In genomic region chrX:10017866-10018265, GRCh38 we compare ENCODE assay signal across 8 cellular contexts. TPM values are rescaled to one million over a fixed set of nuclear protein-coding genes. Genes with fewer than 3 reads are reported as not detected.
DNase-seq lines count a peak whose midpoint lies in the region; ATAC-seq, FAIRE-seq and TF ChIP-seq lines count a peak whose summit lies in the region.

No MANE protein-coding gene starts in this region.

- intact Hi-C loops in endothelial cell of umbilical vein (cut with micrococcal nuclease): loop anchor here (1.0 kb wide), 1 partner anchor 30 kb away; no protein-coding TSS in a partner anchor

- no peak for ATAC-seq in GM23338
- ATAC-seq in HG02981 (IDR thresholded peaks at IDR 0.05; ENCODE audit: unreplicated experiment): no peak

- no peaks in the 10 kb centered on the region for H3K9me2 ChIP-seq in GM23338 (ENCODE audit: insufficient read depth)

- H3K9me1 ChIP-seq in endothelial cell of umbilical vein (replicated peaks; ENCODE audit: control insufficient read depth, extremely low read depth, insufficient read depth, low read length): no peaks in the 10 kb centered on the region

- DNase-seq in GM23338 (ENCODE audit: low spot score) (peak; percentile 40), NCI-H69 (lab: John Stamatoyannopoulos, UW) (peak; percentile 56), endothelial cell of umbilical vein (ENCODE audit: low read depth, low spot score) (peak; percentile 48), renal cortical epithelial cell (ENCODE audit: low read depth) (peak; percentile 90), GM12892 (ENCODE audit: insufficient read length) (no peak), ecto neural progenitor cell (ENCODE audit: low spot score) (no peak)
- DNase-seq in activated CD4-positive, alpha-beta T cell treated with anti-CD3 and anti-CD28 coated beads, Interleukin-2, amount 10 ng/mL, durations not matched to agents 7 days and 5 days: no peak

- TF ChIP-seq CTCF in GM23338 (conservative IDR thresholded peaks at IDR 0.05; ENCODE audit: low read depth in 2 of 2) (no peak), endothelial cell of umbilical vein (IDR thresholded peaks at IDR 0.05; ENCODE audit: extremely low read depth in 1 of 2, insufficient read depth in 1 of 2, low read depth in 1 of 2, low read length in 2 of 2) (no peak)

- no peaks in the 10 kb centered on the region for H3F3A ChIP-seq in GM23338 (replicated peaks; ENCODE audit: low read depth)

- H3K9ac ChIP-seq in endothelial cell of umbilical vein (replicated peaks; ENCODE audit: extremely low read depth, insufficient read depth, low read length): peak overlapping the region; percentile 96

- FAIRE-seq in endothelial cell of umbilical vein (lab: Jason Lieb, UNC): no peak
- FAIRE-seq in GM12892 (lab: Jason Lieb, UNC): no peak

- peaks cover 61% of the 10 kb centered on the region for H3K79me2 ChIP-seq in GM23338 (replicated peaks; ENCODE audit: insufficient read depth)
- H3K79me2 ChIP-seq in endothelial cell of umbilical vein (ENCODE audit: control insufficient read depth, insufficient read depth, low read length): peaks cover 69% of the 10 kb centered on the region

- TF ChIP-seq POLR2A in endothelial cell of umbilical vein (IDR thresholded peaks at IDR 0.05; ENCODE audit: low read depth, low read length): no peak
- TF ChIP-seq POLR2A in GM12892 (IDR thresholded peaks at IDR 0.05; ENCODE audit: low read depth, low read length): no peak

- CTCF ChIA-PET in endothelial cell of umbilical vein (lab: Charles Lee): interaction anchor here (0.7 to 1.5 kb wide), 3 partner anchors 21 to 102 kb away, joined by 3 to 6 read pairs (median 3); no protein-coding TSS in a partner anchor
- CTCF ChIA-PET in activated CD4-positive, alpha-beta T cell treated with anti-CD3 and anti-CD28 coated beads, Interleukin-2, amount 10 ng/mL, durations not matched to agents 7 days and 5 days (lab: Charles Lee): interaction anchor here (0.7 kb wide), 1 partner anchor 868 kb away, joined by 3 read pairs; no protein-coding TSS in a partner anchor

- H3K27me3 ChIP-seq in GM23338 (ENCODE audit: insufficient read depth): no peaks in the 10 kb centered on the region
- H3K27me3 ChIP-seq in endothelial cell of umbilical vein (ENCODE audit: control insufficient read depth in 2 of 2, insufficient read depth in 2 of 2, low read length in 2 of 2): no peaks in the 10 kb centered on the region

- H3K36me3 ChIP-seq in GM23338 (ENCODE audit: insufficient read depth) (no peaks in the 10 kb centered on the region), endothelial cell of umbilical vein (ENCODE audit: control insufficient read depth in 2 of 2, extremely low read depth in 1 of 2, insufficient read depth in 2 of 2, low read length in 2 of 2) (no peaks in the 10 kb centered on the region)

- no peaks in the 10 kb centered on the region for H3K9me3 ChIP-seq in endothelial cell of umbilical vein (replicated peaks; ENCODE audit: control insufficient read depth, insufficient read depth, low read length)

- H3K27ac ChIP-seq in GM23338 (ENCODE audit: low read depth) (peak overlapping the region; percentile 13; the same call in 1 of the 2 replicates), endothelial cell of umbilical vein (ENCODE audit: insufficient read depth, low read depth, low read length) (peak overlapping the region; percentile 94)

- peak overlapping the region; percentile 46; the same call in 1 of the 3 replicates for H3K4me3 Mint-ChIP-seq in GM23338
- H3K4me3 Mint-ChIP-seq in activated CD4-positive, alpha-beta T cell treated with anti-CD3 and anti-CD28 coated beads, Interleukin-2, amount 10 ng/mL, durations not matched to agents 7 days and 5 days: no peak overlapping the region

- POLR2A ChIA-PET in endothelial cell of umbilical vein (lab: Charles Lee): interaction anchor here (0.6 kb wide), 1 partner anchor 18 kb away, joined by 9 read pairs; no protein-coding TSS in a partner anchor
- POLR2A ChIA-PET in activated CD4-positive, alpha-beta T cell treated with anti-CD3 and anti-CD28 coated beads, Interleukin-2, amount 10 ng/mL, durations not matched to agents 7 days and 5 days (lab: Charles Lee): no interaction called here

- H3K4me1 ChIP-seq in GM23338 (ENCODE audit: insufficient read depth) (peaks cover 13% of the 10 kb centered on the region), endothelial cell of umbilical vein (ENCODE audit: control insufficient read depth, extremely low read depth, insufficient read depth, low read length) (peaks cover 50% of the 10 kb centered on the region)

- dilution Hi-C loops in endothelial cell of umbilical vein (cut with MboI; ENCODE audit: extremely low pct_ligation_motif_present, low sequenced_read_pairs): no loop called here

- peaks cover 7% of the 10 kb centered on the region; the same call in 2 of the 3 replicates for H3K9me3 Mint-ChIP-seq in GM23338
- H3K9me3 Mint-ChIP-seq in activated CD4-positive, alpha-beta T cell treated with anti-CD3 and anti-CD28 coated beads, Interleukin-2, amount 10 ng/mL, durations not matched to agents 7 days and 5 days: no peaks in the 10 kb centered on the region

- H3K4me2 ChIP-seq in GM23338 (peak overlapping the region; percentile 80), endothelial cell of umbilical vein (ENCODE audit: insufficient read depth, low read length) (peak overlapping the region; percentile 94)

- H4K20me1 ChIP-seq in GM23338 (replicated peaks; ENCODE audit: insufficient read depth): no peaks in the 10 kb centered on the region; the same call in 1 of the 2 replicates
- H4K20me1 ChIP-seq in endothelial cell of umbilical vein (replicated peaks; ENCODE audit: control insufficient read depth, extremely low read depth, insufficient read depth, low read length): no peaks in the 10 kb centered on the region

- 0 out of 2 replicates have a peak overlapping the region, but pooled peaks have one; percentile 69 for H3K27ac Mint-ChIP-seq in GM23338
- no peak overlapping the region for H3K27ac Mint-ChIP-seq in activated CD4-positive, alpha-beta T cell treated with anti-CD3 and anti-CD28 coated beads, Interleukin-2, amount 10 ng/mL, durations not matched to agents 7 days and 5 days

- peaks cover 17% of the 10 kb centered on the region for H3K36me3 Mint-ChIP-seq in GM23338 (ENCODE audit: low read depth)
- no peaks in the 10 kb centered on the region for H3K36me3 Mint-ChIP-seq in activated CD4-positive, alpha-beta T cell treated with anti-CD3 and anti-CD28 coated beads, Interleukin-2, amount 10 ng/mL, durations not matched to agents 7 days and 5 days (ENCODE audit: low read depth)

- H3K27me3 Mint-ChIP-seq in GM23338 (ENCODE audit: insufficient read depth, low read depth, poor library complexity): peaks cover 4% of the 10 kb centered on the region
- H3K27me3 Mint-ChIP-seq in activated CD4-positive, alpha-beta T cell treated with anti-CD3 and anti-CD28 coated beads, Interleukin-2, amount 10 ng/mL, durations not matched to agents 7 days and 5 days: peaks cover 6% of the 10 kb centered on the region

- peaks cover 37% of the 10 kb centered on the region for H3K4me1 Mint-ChIP-seq in GM23338
- H3K4me1 Mint-ChIP-seq in activated CD4-positive, alpha-beta T cell treated with anti-CD3 and anti-CD28 coated beads, Interleukin-2, amount 10 ng/mL, durations not matched to agents 7 days and 5 days: peaks cover 5% of the 10 kb centered on the region

- no TSS peak for BruUV-seq in endothelial cell of umbilical vein (replicated peaks; lab: Mats Ljungman, UMichigan)

- H2AFZ ChIP-seq in GM23338 (no peak overlapping the region), endothelial cell of umbilical vein (ENCODE audit: low read depth, low read length) (no peak overlapping the region)

- H3K4me3 ChIP-seq in GM23338 (peak overlapping the region; percentile 63; the same call in 1 of the 2 replicates), endothelial cell of umbilical vein (replicated peaks in 1 of 3; ENCODE audit: insufficient read depth in 1 of 3, low read depth in 1 of 3, low read length in 3 of 3) (peak overlapping the region in 1 of 3 experiments; percentile 89)

TF ChIP-seq in GM23338, 12 proteins besides CTCF, POLR2A, EP300 and RAD21:
- no peak for TF ChIP-seq ETS1 (IDR thresholded peaks at IDR 0.05)

TF ChIP-seq in endothelial cell of umbilical vein, 7 proteins besides CTCF, POLR2A, EP300 and RAD21:
- TF ChIP-seq JUN (IDR thresholded peaks at IDR 0.05; ENCODE audit: borderline replicate concordance, insufficient read depth, insufficient read length, low read depth) (no peak), POLR2AphosphoS5 (IDR thresholded peaks at IDR 0.05; ENCODE audit: insufficient read depth, low read depth, low read length) (no peak), FOS (IDR thresholded peaks at IDR 0.05; ENCODE audit: borderline replicate concordance, insufficient read depth, low read length) (peak; percentile 4), MAX (IDR thresholded peaks at IDR 0.05; ENCODE audit: insufficient read depth, insufficient read length) (no peak), MYC (IDR thresholded peaks at IDR 0.05; ENCODE audit: low read depth, low read length) (no peak)

RNA-seq across cellular contexts. Expression of gene CLDN34, which starts 50.7 kb away (rescaled TPM):
- total RNA-seq in GM23338 (2014; rRNA removed; shearing (Covaris generic)): 0.19 TPM in 1 of 2 replicates, not detected in the other
- not detected in 2 replicates for polyA plus RNA-seq in GM23338 (2016; fragmentation: Nextera tagmentation; extraction: Ambion mirVana)
- 0.35 and 0.46 TPM in 2 replicates for total RNA-seq in endothelial cell of umbilical vein
- 0.08 and 0.14 TPM in 2 replicates for polyA plus RNA-seq in endothelial cell of umbilical vein
- polyA plus RNA-seq in endothelial cell of umbilical vein (2011; cell fraction: cytosol; rRNA removed): 0.08 and 0.12 TPM in 2 replicates
- 0.88 and 0.99 TPM in 2 replicates for polyA plus RNA-seq in endothelial cell of umbilical vein (2011; cell fraction: nucleus; rRNA removed)
- not detected in 2 replicates for polyA plus RNA-seq in endothelial cell of umbilical vein (2012)
- polyA minus RNA-seq in endothelial cell of umbilical vein: 0.40 and 1.8 TPM in 2 replicates
- not detected for polyA minus RNA-seq in endothelial cell of umbilical vein (2011; cell fraction: cytosol; rRNA and poly(A)+ RNA removed)
- polyA minus RNA-seq in endothelial cell of umbilical vein (2011; cell fraction: nucleus; rRNA and poly(A)+ RNA removed): 2.0 and 2.6 TPM in 2 replicates
- total RNA-seq in renal cortical epithelial cell: 0.40 TPM in 1 of 2 replicates, not detected in the other
- polyA plus RNA-seq in GM12892 (2012; ENCODE audit: missing spikeins): not detected
- total RNA-seq in activated CD4-positive, alpha-beta T cell treated with anti-CD3 and anti-CD28 coated beads, Interleukin-2, amount 10 ng/mL, durations not matched to agents 7 days and 5 days: not detected

Comparison
In these comparisons a context has a peak if more than half of its experiments do, and no peak if none do; other contexts are left out.
1. DNase-seq: peak in GM23338 (single experiment), NCI-H69 (single experiment), endothelial cell of umbilical vein (single experiment) and renal cortical epithelial cell (single experiment); none in GM12892 (single experiment), activated CD4-positive, alpha-beta T cell treated with anti-CD3 and anti-CD28 coated beads, Interleukin-2, amount 10 ng/mL, durations not matched to agents 7 days and 5 days (single experiment) and ecto neural progenitor cell (single experiment).